ENCODE assay signal across 22 cellular contexts in the genomic region with DNA sequence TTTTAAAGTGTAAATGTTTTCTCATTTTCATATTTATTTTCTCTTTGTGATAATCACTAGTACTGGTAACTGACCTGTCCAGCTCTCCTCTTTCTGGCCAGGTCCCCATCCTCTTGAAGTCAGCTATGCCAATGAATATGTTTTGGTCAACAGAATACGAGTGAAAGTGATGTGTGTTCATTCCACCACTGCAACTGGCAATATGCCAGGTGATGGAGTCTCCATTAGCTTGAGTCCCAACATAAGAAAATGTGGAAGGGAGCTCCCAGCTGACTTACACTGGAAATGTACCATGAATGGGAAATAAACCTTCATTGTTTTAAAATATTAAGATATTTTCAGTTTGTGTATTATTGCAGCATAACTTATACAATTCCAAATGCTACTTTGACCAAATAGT.
DNase-seq lines count a peak whose midpoint lies in the region; ATAC-seq, FAIRE-seq and TF ChIP-seq lines count a peak whose summit lies in the region.
"Had no signal": no experiment of that assay in that cellular context is flagged by ENCODE, and none has a peak within 500 bp of the region (broad histone marks: within the 10 kb centered on the region; RNA-seq: fewer than 3 reads in every experiment).

No MANE protein-coding gene starts in this region.

- H3K9ac ChIP-seq in K562 (ENCODE audit: insufficient read depth in 1 of 2, low read depth in 2 of 2, low read length in 2 of 2), result no peak overlapping the region
- H3K9ac ChIP-seq: BLaER1 treated with 17β-estradiol and CSF1 and Interleukin-3, amounts not matched to agents 10 nM and 100 nM; GM23248 had no signal

- H3K9me2 ChIP-seq in hepatocyte (replicated peaks; ENCODE audit: insufficient read depth), result no peaks in the 10 kb centered on the region

- H3K79me2 ChIP-seq in K562 (ENCODE audit: control insufficient read depth, insufficient read depth, low read length), result no peaks in the 10 kb centered on the region
- H3K79me2 ChIP-seq in hepatocyte, result no peaks in the 10 kb centered on the region

- POLR2A ChIA-PET in A673 (lab: Charles Lee; ENCODE audit: low non-redundant PET), result no interaction called here
- POLR2A ChIA-PET in K562 (lab: Yijun Ruan, JAX), result no interaction called here

- H3K36me3 ChIP-seq in A673 (ENCODE audit: insufficient read depth, low read length, poor library complexity, severe bottlenecking) (no peaks in the 10 kb centered on the region), K562 (ENCODE audit: control insufficient read depth, insufficient read depth, low read length) (no peaks in the 10 kb centered on the region), HAP-1 (replicated peaks) (no peaks in the 10 kb centered on the region), hepatocyte (replicated peaks; ENCODE audit: insufficient read depth, low read depth) (no peaks in the 10 kb centered on the region)

- intact Hi-C loops in A673 (cut with micrococcal nuclease; ENCODE audit: unreplicated experiment) (no loop called here), K562 (cut with micrococcal nuclease) (no loop called here)

- H4K20me1 ChIP-seq in K562 (replicated peaks; ENCODE audit: control insufficient read depth, insufficient read depth, low read length), result no peaks in the 10 kb centered on the region
- no peaks in the 10 kb centered on the region for H4K20me1 ChIP-seq in hepatocyte (ENCODE audit: insufficient read depth, poor library complexity, severe bottlenecking)
- H4K20me1 ChIP-seq: BLaER1 treated with 17β-estradiol and CSF1 and Interleukin-3, amounts not matched to agents 10 nM and 100 nM had no signal

- DNase-seq in DMS53 (lab: John Stamatoyannopoulos, UW), result peak; percentile 11
- no peak for DNase-seq in DMS53 treated with DMSO at 0.1 percent for 48 hours (lab: John Stamatoyannopoulos, UW; ENCODE audit: unreplicated experiment)
- peak; percentile 54 for DNase-seq in A673 (ENCODE audit: low spot score)
- DNase-seq in M059J (ENCODE audit: low read depth), result peak; percentile 21
- no peak for DNase-seq in K562 (ENCODE audit: extremely low read depth in 1 of 4, low spot score in 3 of 4)
- DNase-seq in SKM-1 treated with dmso at 0.1 percent for 144 hours (lab: John Stamatoyannopoulos, UW; ENCODE audit: unreplicated experiment), result no peak
- no peak for DNase-seq in HAP-1 (ENCODE audit: low spot score in 2 of 2)
- DNase-seq in hepatocyte (ENCODE audit: low spot score), result no peak
- DNase-seq: 8988T; CD8-positive, alpha-beta T cell; COR-L47; DMS153; DND-41; GM23248; HFFc6; KG1 had no signal

- no peak for FAIRE-seq in K562 (lab: Jason Lieb, UNC)
- FAIRE-seq: G401.6, GM12891, H54, HTR-8/SVneo had no signal

- no peak for TF ChIP-seq EP300 in K562 (IDR thresholded peaks at IDR 0.05; ENCODE audit: low read length)

- in situ Hi-C loops in K562 (cut with MboI), result no loop called here
- in situ Hi-C loops in HAP-1 (cut with MboI; ENCODE audit: low sequenced_read_pairs), result no loop called here

- H2AFZ ChIP-seq in K562 (ENCODE audit: low read depth, low read length) (no peak overlapping the region), hepatocyte (no peak overlapping the region)
- H2AFZ ChIP-seq: GM23248 had no signal

- H3K27me3 ChIP-seq in A673 (replicated peaks; ENCODE audit: insufficient read depth, low read depth, low read length, poor library complexity) (no peaks in the 10 kb centered on the region), K562 (ENCODE audit: control insufficient read depth in 2 of 2, insufficient read depth in 2 of 2, low read length in 2 of 2) (no peaks in the 10 kb centered on the region), HAP-1 (ENCODE audit: low read depth) (no peaks in the 10 kb centered on the region), hepatocyte (no peaks in the 10 kb centered on the region)
- H3K27me3 ChIP-seq: BLaER1 treated with 17β-estradiol and CSF1 and Interleukin-3, amounts not matched to agents 10 nM and 100 nM had no signal

- no peak overlapping the region for H3K4me2 ChIP-seq in K562 (ENCODE audit: insufficient read depth, low read length)
- no peak overlapping the region for H3K4me2 ChIP-seq in hepatocyte
- H3K4me2 ChIP-seq: BLaER1 treated with 17β-estradiol and CSF1 and Interleukin-3, amounts not matched to agents 10 nM and 100 nM had no signal

- no peak for ATAC-seq in K562
- ATAC-seq: CD8-positive, alpha-beta T cell; HCT116 had no signal

- no peak overlapping the region for H3K4me3 ChIP-seq in A673 (ENCODE audit: low read depth, low read length, poor library complexity, severe bottlenecking)
- H3K4me3 ChIP-seq in K562, result no peak overlapping the region
- H3K4me3 ChIP-seq in HAP-1, result no peak overlapping the region
- H3K4me3 ChIP-seq in hepatocyte, result no peak overlapping the region
- H3K4me3 ChIP-seq: BLaER1 treated with 17β-estradiol and CSF1 and Interleukin-3, amounts not matched to agents 10 nM and 100 nM; GM23248 had no signal

- no peak for TF ChIP-seq RAD21 in K562 (CRISPR knock-in tag; conservative IDR thresholded peaks at IDR 0.05 in 1 of 2, IDR thresholded peaks at IDR 0.05 in 1 of 2)

- no peak for TF ChIP-seq POLR2A in K562 (conservative IDR thresholded peaks at IDR 0.05)

- WGBS in K562 (ENCODE audit: insufficient coverage, low coverage, missing lambda C conversion rate), result 21% methylated on average over 1 of the region's 1 CpG
- 81% methylated on average over 1 of the region's 1 CpG for WGBS in hepatocyte (ENCODE audit: low lambda C conversion rate, missing lambda C conversion rate)

- TF ChIP-seq CTCF in A673 (conservative IDR thresholded peaks at IDR 0.05; ENCODE audit: low read depth, low read length) (no peak), K562 (IDR thresholded peaks at IDR 0.05 in 2 of 3, conservative IDR thresholded peaks at IDR 0.05 in 1 of 3; ENCODE audit: insufficient read depth in 2 of 3, low read depth in 1 of 3, low read length in 3 of 3) (no peak), hepatocyte (IDR thresholded peaks at IDR 0.05; ENCODE audit: poor library complexity) (no peak)

- CTCF ChIA-PET in A673 (lab: Charles Lee), result no interaction called here
- CTCF ChIA-PET in K562 (lab: Yijun Ruan, JAX; ENCODE audit: low intra/inter-chr PET ratio), result no interaction called here

- H3K9me1 ChIP-seq in K562 (ENCODE audit: control insufficient read depth, insufficient read depth, low read length), result no peaks in the 10 kb centered on the region

- no peak overlapping the region for H3K27ac ChIP-seq in A673 (ENCODE audit: low read depth, low read length, poor library complexity, severe bottlenecking)
- no peak overlapping the region for H3K27ac ChIP-seq in K562 (ENCODE audit: extremely low read depth, low read depth, low read length)
- H3K27ac ChIP-seq in hepatocyte, result no peak overlapping the region
- H3K27ac ChIP-seq: BLaER1 treated with 17β-estradiol and CSF1 and Interleukin-3, amounts not matched to agents 10 nM and 100 nM; GM23248 had no signal

- H3K4me1 ChIP-seq in A673 (ENCODE audit: insufficient read depth, low read length, poor library complexity, severe bottlenecking), result no peaks in the 10 kb centered on the region
- H3K4me1 ChIP-seq in K562 (replicated peaks in 1 of 2; ENCODE audit: control insufficient read depth in 2 of 2, insufficient read depth in 2 of 2, low read length in 2 of 2), result no peaks in the 10 kb centered on the region; a peak in 1 of 5 replicates
- H3K4me1 ChIP-seq in HAP-1, result peaks cover 6% of the 10 kb centered on the region
- peaks cover 13% of the 10 kb centered on the region for H3K4me1 ChIP-seq in hepatocyte (ENCODE audit: insufficient read depth)
- H3K4me1 ChIP-seq: BLaER1 treated with 17β-estradiol and CSF1 and Interleukin-3, amounts not matched to agents 10 nM and 100 nM had no signal

- H3K9me3 ChIP-seq in A673 (ENCODE audit: low read depth, low read length, poor library complexity, severe bottlenecking) (peaks cover 19% of the 10 kb centered on the region), K562 (replicated peaks; ENCODE audit: control insufficient read depth, insufficient read depth, low read depth, low read length) (peaks cover 10% of the 10 kb centered on the region; the same call in 1 of the 2 replicates), HAP-1 (peaks cover 20% of the 10 kb centered on the region), hepatocyte (ENCODE audit: low read depth) (no peaks in the 10 kb centered on the region)

- BruUV-seq in A673 (replicated peaks; lab: Mats Ljungman, UMichigan) (no TSS peak), K562 (replicated peaks; lab: Mats Ljungman, UMichigan) (no TSS peak)

TF ChIP-seq in K562, 482 proteins besides CTCF, POLR2A, EP300 and RAD21:
- TF ChIP-seq GMEB1 (CRISPR knock-in tag; IDR thresholded peaks at IDR 0.05) (no peak), HCFC1 (IDR thresholded peaks at IDR 0.05; ENCODE audit: low read depth, low read length) (no peak), NFIC (IDR thresholded peaks at IDR 0.05) (peak; percentile 81)
- TF ChIP-seq, protein P1, sequence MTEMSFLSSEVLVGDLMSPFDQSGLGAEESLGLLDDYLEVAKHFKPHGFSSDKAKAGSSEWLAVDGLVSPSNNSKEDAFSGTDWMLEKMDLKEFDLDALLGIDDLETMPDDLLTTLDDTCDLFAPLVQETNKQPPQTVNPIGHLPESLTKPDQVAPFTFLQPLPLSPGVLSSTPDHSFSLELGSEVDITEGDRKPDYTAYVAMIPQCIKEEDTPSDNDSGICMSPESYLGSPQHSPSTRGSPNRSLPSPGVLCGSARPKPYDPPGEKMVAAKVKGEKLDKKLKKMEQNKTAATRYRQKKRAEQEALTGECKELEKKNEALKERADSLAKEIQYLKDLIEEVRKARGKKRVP (CRISPR knock-in tag; IDR thresholded peaks at IDR 0.05), result no peak
- TF ChIP-seq, protein P2, sequence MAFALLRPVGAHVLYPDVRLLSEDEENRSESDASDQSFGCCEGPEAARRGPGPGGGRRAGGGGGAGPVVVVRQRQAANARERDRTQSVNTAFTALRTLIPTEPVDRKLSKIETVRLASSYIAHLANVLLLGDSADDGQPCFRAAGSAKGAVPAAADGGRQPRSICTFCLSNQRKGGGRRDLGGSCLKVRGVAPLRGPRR (CRISPR knock-in tag; IDR thresholded peaks at IDR 0.05), result no peak
TF ChIP-seq in K562: peak in this region for 1.

Comparison
In these comparisons a context has a peak if more than half of its experiments do, and no peak if none do; other contexts are left out.
1. DNase-seq: peak in DMS53 (single experiment), A673 (single experiment) and M059J (single experiment); none in DMS53 treated with DMSO at 0.1 percent for 48 hours (single experiment), K562 (0 of 4), SKM-1 treated with dmso at 0.1 percent for 144 hours (single experiment), HAP-1 (0 of 2) and hepatocyte (single experiment).